14 cellular contexts compared by ENCODE assay signal in the genomic region with DNA sequence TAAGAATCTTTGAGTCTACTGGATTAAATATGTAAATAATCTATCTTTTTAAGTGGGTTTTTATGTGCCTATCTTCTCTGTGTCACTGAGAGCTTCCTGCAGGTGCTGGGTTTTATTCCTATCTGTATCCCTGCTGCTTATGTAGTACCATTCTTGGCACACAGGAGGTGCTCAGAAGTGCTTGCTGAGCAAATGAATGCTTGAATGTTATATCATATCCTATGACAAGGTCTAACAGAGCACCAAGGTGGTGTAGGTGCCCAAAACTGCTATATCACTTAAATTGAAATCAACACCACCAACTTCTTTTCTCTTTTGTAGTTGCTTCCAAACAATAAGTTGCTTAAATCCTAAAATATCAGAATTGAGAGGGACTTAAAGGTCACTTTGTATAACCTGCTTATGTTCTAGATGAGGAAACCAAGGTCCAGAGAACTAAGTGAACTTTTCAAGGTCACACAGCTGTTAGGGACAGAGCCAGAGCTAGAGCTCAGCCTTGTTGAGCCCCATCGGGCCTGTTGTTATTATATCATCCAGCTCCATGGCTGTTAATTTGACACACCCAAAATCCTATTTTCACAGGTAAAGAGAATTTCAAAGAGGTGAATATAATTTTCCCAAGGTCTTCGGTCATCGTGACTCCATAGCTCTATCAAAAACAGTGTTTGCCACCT. TPM values are rescaled to one million over a fixed set of nuclear protein-coding genes. Genes with fewer than 3 reads are reported as not detected.
DNase-seq lines count a peak whose midpoint lies in the region; ATAC-seq and TF ChIP-seq lines count a peak whose summit lies in the region.
"Had no signal": no experiment of that assay in that cellular context is flagged by ENCODE, and none has a peak within 500 bp of the region (broad histone marks: within the 10 kb centered on the region; RNA-seq: fewer than 3 reads in every experiment).

No MANE protein-coding gene starts in this region.

- no peaks in the 10 kb centered on the region for H3K36me3 Mint-ChIP-seq in activated T-helper 17 cell treated with anti-CD3 and anti-CD28 coated beads, Interleukin-2, amount 50 U/mL, for 72 hours (ENCODE audit: low read depth)
- no peaks in the 10 kb centered on the region for H3K36me3 Mint-ChIP-seq in stimulated activated effector memory CD8-positive, alpha-beta T cell treated with anti-CD3 and anti-CD28 coated beads, Interleukin-12 subunit alpha, Interleukin-12 subunit beta, amount 100 ng/mL, for 72 hours
- H3K36me3 Mint-ChIP-seq in activated T-helper 1 cell treated with anti-CD3 and anti-CD28 coated beads, Interleukin-12 subunit alpha, Interleukin-12 subunit beta, Interleukin-2, Interleukin-4 antibody, amounts not matched to agents 30 ng/mL and 10 ng/mL and 1 ng/mL, durations not matched to agents 14 hours and 24 hours and 36 hours (ENCODE audit: low read depth), result no peaks in the 10 kb centered on the region
- H3K36me3 Mint-ChIP-seq: activated CD4-positive, alpha-beta memory T cell treated with anti-CD3 and anti-CD28 coated beads for 36 hours had no signal

- intact Hi-C loops in heart right ventricle (cut with DNase I) (no loop called here), Right ventricle myocardium superior (cut with DNase I) (no loop called here)
- intact Hi-C loops in activated T-helper 1 cell treated with anti-CD3 and anti-CD28 coated beads, Interleukin-12 subunit alpha, Interleukin-12 subunit beta, Interleukin-2, Interleukin-4 antibody, amounts not matched to agents 30 ng/mL and 10 ng/mL and 1 ng/mL, durations not matched to agents 14 hours and 24 hours and 36 hours (cut with micrococcal nuclease), result no loop called here

- TF ChIP-seq CTCF in heart right ventricle (IDR thresholded peaks at IDR 0.05), result peak in 4 of 9 donors; percentile 12 to 17 (median 14)

- whole genome bisulfite sequencing in heart right ventricle, 2 donors, result 79 to 85% methylated on average over 3 of the region's 3 CpGs

- DNase-seq in heart right ventricle, result no peak
- DNase-seq in Right ventricle myocardium superior, result no peak
- no peak for DNase-seq in stimulated activated effector memory CD8-positive, alpha-beta T cell treated with anti-CD3 and anti-CD28 coated beads, Interleukin-12 subunit alpha, Interleukin-12 subunit beta, amount 100 ng/mL, for 72 hours (ENCODE audit: low spot score in 2 of 2)
- no peak for DNase-seq in NCI-H345 (lab: John Stamatoyannopoulos, UW)
- no peak for DNase-seq in activated T-helper 1 cell treated with anti-CD3 and anti-CD28 coated beads, Interleukin-12 subunit alpha, Interleukin-12 subunit beta, Interleukin-2, Interleukin-4 antibody, amounts not matched to agents 30 ng/mL and 10 ng/mL and 1 ng/mL, durations not matched to agents 14 hours and 24 hours and 36 hours (ENCODE audit: low spot score)
- DNase-seq in activated T-cell treated with anti-CD3 and anti-CD28 coated beads for 4 hours, result no peak
- DNase-seq: activated CD4-positive, alpha-beta memory T cell treated with anti-CD3 and anti-CD28 coated beads for 36 hours; activated naive CD4-positive, alpha-beta T cell treated with anti-CD3 and anti-CD28 coated beads for 36 hours; GOT3; hypothalamus; NCI-H1436; posterior cingulate gyrus had no signal

- H3K4me3 ChIP-seq in heart right ventricle, result no peak overlapping the region

- H3K27ac Mint-ChIP-seq in activated T-helper 17 cell treated with anti-CD3 and anti-CD28 coated beads, Interleukin-2, amount 50 U/mL, for 72 hours, result peak overlapping the region; percentile 12
- H3K27ac Mint-ChIP-seq in stimulated activated effector memory CD8-positive, alpha-beta T cell treated with anti-CD3 and anti-CD28 coated beads, Interleukin-12 subunit alpha, Interleukin-12 subunit beta, amount 100 ng/mL, for 72 hours, result no peak overlapping the region
- no peak overlapping the region for H3K27ac Mint-ChIP-seq in activated T-helper 1 cell treated with anti-CD3 and anti-CD28 coated beads, Interleukin-12 subunit alpha, Interleukin-12 subunit beta, Interleukin-2, Interleukin-4 antibody, amounts not matched to agents 30 ng/mL and 10 ng/mL and 1 ng/mL, durations not matched to agents 14 hours and 24 hours and 36 hours
- H3K27ac Mint-ChIP-seq: activated CD4-positive, alpha-beta memory T cell treated with anti-CD3 and anti-CD28 coated beads for 36 hours; activated naive CD4-positive, alpha-beta T cell treated with anti-CD3 and anti-CD28 coated beads for 36 hours had no signal

- H3K4me1 Mint-ChIP-seq in activated T-helper 17 cell treated with anti-CD3 and anti-CD28 coated beads, Interleukin-2, amount 50 U/mL, for 72 hours, result no peaks in the 10 kb centered on the region
- H3K4me1 Mint-ChIP-seq in stimulated activated effector memory CD8-positive, alpha-beta T cell treated with anti-CD3 and anti-CD28 coated beads, Interleukin-12 subunit alpha, Interleukin-12 subunit beta, amount 100 ng/mL, for 72 hours, result peaks cover 6% of the 10 kb centered on the region
- H3K4me1 Mint-ChIP-seq in activated T-helper 1 cell treated with anti-CD3 and anti-CD28 coated beads, Interleukin-12 subunit alpha, Interleukin-12 subunit beta, Interleukin-2, Interleukin-4 antibody, amounts not matched to agents 30 ng/mL and 10 ng/mL and 1 ng/mL, durations not matched to agents 14 hours and 24 hours and 36 hours (ENCODE audit: low read depth), result peaks cover 10% of the 10 kb centered on the region

- H3K27me3 ChIP-seq in heart right ventricle, result no peaks in the 10 kb centered on the region

- H3K36me3 ChIP-seq in heart right ventricle, result no peaks in the 10 kb centered on the region

- H3K4me1 ChIP-seq in heart right ventricle, result peaks cover 4 to 62% (median 22%) of the 10 kb centered on the region in 9 donors

- 0 out of 2 replicates have a peak, but pooled peaks have one; percentile 5 for TF ChIP-seq RAD21 in Ishikawa (IDR thresholded peaks at IDR 0.05; ENCODE audit: low read depth)

- H3K4me3 Mint-ChIP-seq in activated T-helper 17 cell treated with anti-CD3 and anti-CD28 coated beads, Interleukin-2, amount 50 U/mL, for 72 hours, result no peak overlapping the region
- H3K4me3 Mint-ChIP-seq in stimulated activated effector memory CD8-positive, alpha-beta T cell treated with anti-CD3 and anti-CD28 coated beads, Interleukin-12 subunit alpha, Interleukin-12 subunit beta, amount 100 ng/mL, for 72 hours, result no peak overlapping the region
- no peak overlapping the region for H3K4me3 Mint-ChIP-seq in activated T-helper 1 cell treated with anti-CD3 and anti-CD28 coated beads, Interleukin-12 subunit alpha, Interleukin-12 subunit beta, Interleukin-2, Interleukin-4 antibody, amounts not matched to agents 30 ng/mL and 10 ng/mL and 1 ng/mL, durations not matched to agents 14 hours and 24 hours and 36 hours
- H3K4me3 Mint-ChIP-seq: activated CD4-positive, alpha-beta memory T cell treated with anti-CD3 and anti-CD28 coated beads for 36 hours; activated naive CD4-positive, alpha-beta T cell treated with anti-CD3 and anti-CD28 coated beads for 36 hours had no signal

- peak overlapping the region in 8 of 10 donors; percentile 60 to 85 (median 77) for H3K27ac ChIP-seq in heart right ventricle

- H3K9me3 Mint-ChIP-seq in activated T-helper 17 cell treated with anti-CD3 and anti-CD28 coated beads, Interleukin-2, amount 50 U/mL, for 72 hours, result no peaks in the 10 kb centered on the region
- H3K9me3 Mint-ChIP-seq in stimulated activated effector memory CD8-positive, alpha-beta T cell treated with anti-CD3 and anti-CD28 coated beads, Interleukin-12 subunit alpha, Interleukin-12 subunit beta, amount 100 ng/mL, for 72 hours, result no peaks in the 10 kb centered on the region
- H3K9me3 Mint-ChIP-seq in activated T-helper 1 cell treated with anti-CD3 and anti-CD28 coated beads, Interleukin-12 subunit alpha, Interleukin-12 subunit beta, Interleukin-2, Interleukin-4 antibody, amounts not matched to agents 30 ng/mL and 10 ng/mL and 1 ng/mL, durations not matched to agents 14 hours and 24 hours and 36 hours, result no peaks in the 10 kb centered on the region
- H3K9me3 Mint-ChIP-seq: activated CD4-positive, alpha-beta memory T cell treated with anti-CD3 and anti-CD28 coated beads for 36 hours; activated naive CD4-positive, alpha-beta T cell treated with anti-CD3 and anti-CD28 coated beads for 36 hours had no signal

- TF ChIP-seq EP300 in Ishikawa (IDR thresholded peaks at IDR 0.05; ENCODE audit: borderline replicate concordance), result no peak

- no peaks in the 10 kb centered on the region for H3K9me3 ChIP-seq in heart right ventricle

- H3K27me3 Mint-ChIP-seq in activated T-helper 17 cell treated with anti-CD3 and anti-CD28 coated beads, Interleukin-2, amount 50 U/mL, for 72 hours, result no peaks in the 10 kb centered on the region
- no peaks in the 10 kb centered on the region for H3K27me3 Mint-ChIP-seq in activated T-helper 1 cell treated with anti-CD3 and anti-CD28 coated beads, Interleukin-12 subunit alpha, Interleukin-12 subunit beta, Interleukin-2, Interleukin-4 antibody, amounts not matched to agents 30 ng/mL and 10 ng/mL and 1 ng/mL, durations not matched to agents 14 hours and 24 hours and 36 hours (ENCODE audit: insufficient read depth)

- ATAC-seq in heart right ventricle (no peak), Right ventricle myocardium superior (ENCODE audit: poor library complexity) (no peak)
- peak; percentile 48 for ATAC-seq in activated T-helper 17 cell treated with anti-CD3 and anti-CD28 coated beads, Interleukin-2, amount 50 U/mL, for 72 hours (replicated peaks)
- ATAC-seq in stimulated activated effector memory CD8-positive, alpha-beta T cell treated with anti-CD3 and anti-CD28 coated beads, Interleukin-12 subunit alpha, Interleukin-12 subunit beta, amount 100 ng/mL, for 72 hours, result peak; percentile 57

TF ChIP-seq in Ishikawa, 13 proteins besides CTCF, POLR2A, EP300 and RAD21:
- TF ChIP-seq TAF1 (IDR thresholded peaks at IDR 0.05; ENCODE audit: low read depth) (no peak), ZBTB7A (IDR thresholded peaks at IDR 0.05; ENCODE audit: low read depth) (no peak), CEBPB (IDR thresholded peaks at IDR 0.05) (no peak)

RNA-seq across cellular contexts. Expression of a gene that starts 46.0 kb away (rescaled TPM):
- 10 to 100 TPM; 19.1 to 52.5 (median 24.7) TPM for total RNA-seq in heart right ventricle
- 10 to 100 TPM; 23.7 to 77.3 TPM for polyA plus RNA-seq in heart right ventricle
- 20.2 TPM for total RNA-seq in Right ventricle myocardium superior
- total RNA-seq in activated T-helper 17 cell treated with anti-CD3 and anti-CD28 coated beads, Interleukin-2, amount 50 U/mL, for 72 hours, result 100 to 1,000 TPM; 173 to 194 TPM
- 167 and 204 TPM in 2 replicates for total RNA-seq in activated T-helper 1 cell treated with anti-CD3 and anti-CD28 coated beads, Interleukin-12 subunit alpha, Interleukin-12 subunit beta, Interleukin-2, Interleukin-4 antibody, amounts not matched to agents 30 ng/mL and 10 ng/mL and 1 ng/mL, durations not matched to agents 14 hours and 24 hours and 36 hours

Comparison
In these comparisons a context has a peak if more than half of its experiments do, and no peak if none do; other contexts are left out.
1. ATAC-seq: peak in activated T-helper 17 cell treated with anti-CD3 and anti-CD28 coated beads, Interleukin-2, amount 50 U/mL, for 72 hours (single experiment) and stimulated activated effector memory CD8-positive, alpha-beta T cell treated with anti-CD3 and anti-CD28 coated beads, Interleukin-12 subunit alpha, Interleukin-12 subunit beta, amount 100 ng/mL, for 72 hours (single experiment); none in heart right ventricle (0 of 8) and Right ventricle myocardium superior (single experiment).